In genomic region chr15:52337961-52338535, GRCh38 we compare ENCODE assay signal across 1 cellular context.
TF ChIP-seq lines count a peak whose summit lies in the region.

No MANE protein-coding gene starts in this region.

TF ChIP-seq in IMR-90, 13 proteins besides CTCF, POLR2A, EP300 and RAD21:
- TF ChIP-seq USF2 (IDR thresholded peaks at IDR 0.05; ENCODE audit: low read depth, low read length) (no peak), NFE2L2 (IDR thresholded peaks at IDR 0.05; ENCODE audit: low read depth, low read length) (no peak), FOS (IDR thresholded peaks at IDR 0.05; ENCODE audit: low read depth, low read length) (no peak), CHD1 (IDR thresholded peaks at IDR 0.05; ENCODE audit: low read depth, low read length) (no peak), BHLHE40 (IDR thresholded peaks at IDR 0.05; ENCODE audit: low read depth, low read length) (no peak), RFX5 (IDR thresholded peaks at IDR 0.05; ENCODE audit: low read depth, low read length) (no peak), MAZ (IDR thresholded peaks at IDR 0.05; ENCODE audit: borderline replicate concordance, low read depth, low read length) (no peak), MXI1 (IDR thresholded peaks at IDR 0.05; ENCODE audit: borderline replicate concordance, low read depth, low read length) (no peak), CEBPB (IDR thresholded peaks at IDR 0.05; ENCODE audit: low read depth, low read length) (no peak)
